Comparison of ENCODE assay signal across 21 cellular contexts in the genomic region with DNA sequence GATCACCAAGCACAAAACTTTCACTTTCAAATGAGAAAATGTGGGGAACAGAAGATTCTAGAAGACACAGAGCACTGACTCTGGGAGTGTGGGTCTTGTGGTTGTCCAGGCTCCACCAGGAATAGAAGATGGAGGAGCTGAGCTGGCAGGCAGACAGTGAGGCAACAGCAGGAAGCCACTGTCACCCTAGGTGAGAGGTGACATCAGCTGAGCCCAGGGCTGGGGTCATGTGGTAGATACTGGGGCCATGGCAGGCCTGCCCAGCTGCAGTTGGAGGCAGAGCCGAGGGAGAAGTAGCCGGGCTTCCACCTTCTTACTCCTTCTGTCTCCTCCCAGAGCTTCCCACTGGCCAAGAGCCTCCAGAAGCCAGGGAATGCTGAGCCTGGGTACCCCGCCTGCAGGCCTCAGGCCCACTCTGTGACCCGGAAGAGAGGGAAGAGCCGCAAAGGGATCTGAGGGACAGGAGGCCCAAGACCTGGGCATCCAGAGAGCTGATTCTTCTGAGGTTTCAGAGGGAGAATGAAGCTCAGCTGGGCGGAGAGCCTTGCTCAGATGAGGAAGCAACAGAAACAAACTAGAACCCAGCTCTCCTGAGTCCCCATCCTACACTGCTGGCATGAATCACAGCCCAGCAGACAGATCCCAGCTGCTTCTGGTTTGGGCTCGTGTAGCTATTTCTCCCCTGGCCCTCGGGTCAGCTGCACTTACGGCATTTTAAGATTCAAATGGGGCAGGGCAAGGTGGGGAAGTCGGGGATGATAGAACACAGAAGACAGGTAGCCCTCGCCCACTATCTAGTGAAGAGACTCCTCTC. TPM values are rescaled to one million over a fixed set of nuclear protein-coding genes. Genes with fewer than 3 reads are reported as not detected.
A peak's percentile ranks its signal among the peaks of the same experiment; 100 is the strongest.
DNase-seq lines count a peak whose midpoint lies in the region; ATAC-seq and TF ChIP-seq lines count a peak whose summit lies in the region.
"Had no signal": no experiment of that assay in that cellular context is flagged by ENCODE, and none has a peak within 500 bp of the region (broad histone marks: within the 10 kb centered on the region; RNA-seq: fewer than 3 reads in every experiment).

No MANE protein-coding gene starts in this region.

- H3K27me3 Mint-ChIP-seq in T-cell, result peaks cover 19 to 20% of the 10 kb centered on the region in 2 donors

- ATAC-seq in lung (ENCODE audit: insufficient read depth, low FRiP score) (peak; percentile 8), T-cell (replicated peaks in 1 of 4) (no peak), GM18873 (IDR thresholded peaks at IDR 0.05; ENCODE audit: low FRiP score, unreplicated experiment) (no peak), GM18520 (IDR thresholded peaks at IDR 0.05; ENCODE audit: unreplicated experiment) (no peak)

- H3K9ac ChIP-seq in stomach smooth muscle (ENCODE audit: low read length in 2 of 2), result no peak overlapping the region
- H3K9ac ChIP-seq: parathyroid adenoma had no signal

- H3K27ac ChIP-seq in coronary artery, result peak overlapping the region; percentile 1 to 72
- no peak overlapping the region for H3K27ac ChIP-seq in lung (ENCODE audit: low read depth in 1 of 2, low read length in 1 of 2)
- peak overlapping the region; percentile 18 for H3K27ac ChIP-seq in stomach smooth muscle (ENCODE audit: low read length)
- H3K27ac ChIP-seq: 22Rv1, parathyroid adenoma, RWPE1 had no signal

- H3K4me3 Mint-ChIP-seq in T-cell, result no peak overlapping the region
- H3K4me3 Mint-ChIP-seq: activated CD4-positive, alpha-beta memory T cell treated with anti-CD3 and anti-CD28 coated beads for 36 hours; activated naive CD4-positive, alpha-beta T cell treated with anti-CD3 and anti-CD28 coated beads, Interleukin-2, amount 50 U/mL, for 24 hours had no signal

- no peak for TF ChIP-seq CTCF in coronary artery (IDR thresholded peaks at IDR 0.05)
- no peak for TF ChIP-seq CTCF in lung (IDR thresholded peaks at IDR 0.05; ENCODE audit: control extremely low read depth, extremely low read depth)

- no peak overlapping the region for H3K27ac Mint-ChIP-seq in T-cell
- H3K27ac Mint-ChIP-seq: activated CD4-positive, alpha-beta memory T cell treated with anti-CD3 and anti-CD28 coated beads for 36 hours; activated naive CD4-positive, alpha-beta T cell treated with anti-CD3 and anti-CD28 coated beads, Interleukin-2, amount 50 U/mL, for 24 hours had no signal

- no peak overlapping the region for H3K4me3 ChIP-seq in coronary artery
- no peak overlapping the region for H3K4me3 ChIP-seq in lung
- H3K4me3 ChIP-seq in stomach smooth muscle (ENCODE audit: low read length in 2 of 2), result no peak overlapping the region
- H3K4me3 ChIP-seq: skin epidermis had no signal

- POLR2A ChIA-PET in T-cell (lab: Charles Lee), result no interaction called here

- CTCF ChIA-PET in T-cell (lab: Charles Lee), result no interaction called here

- H3K36me3 Mint-ChIP-seq in T-cell, result no peaks in the 10 kb centered on the region
- H3K36me3 Mint-ChIP-seq: activated CD4-positive, alpha-beta memory T cell treated with anti-CD3 and anti-CD28 coated beads for 36 hours; activated naive CD4-positive, alpha-beta T cell treated with anti-CD3 and anti-CD28 coated beads, Interleukin-2, amount 50 U/mL, for 24 hours had no signal

- H3K4me1 Mint-ChIP-seq in T-cell, result peaks cover 0 to 2% (median 0%) of the 10 kb centered on the region in 3 donors
- H3K4me1 Mint-ChIP-seq: activated naive CD4-positive, alpha-beta T cell treated with anti-CD3 and anti-CD28 coated beads, Interleukin-2, amount 50 U/mL, for 24 hours had no signal

- H3K4me1 ChIP-seq in lung (ENCODE audit: control insufficient read depth in 2 of 2, insufficient read depth in 2 of 2, low read length in 2 of 2), result peaks cover 0 to 6% of the 10 kb centered on the region in 2 donors
- H3K4me1 ChIP-seq in stomach smooth muscle (ENCODE audit: control insufficient read depth, insufficient read depth, low read length), result peaks cover 22% of the 10 kb centered on the region
- H3K4me1 ChIP-seq: parathyroid adenoma had no signal

- DNase-seq in DMS53 (lab: John Stamatoyannopoulos, UW) (peak; percentile 18), DMS53 treated with DMSO at 0.1 percent for 48 hours (lab: John Stamatoyannopoulos, UW; ENCODE audit: unreplicated experiment) (no peak), coronary artery (ENCODE audit: low spot score) (no peak), lung (ENCODE audit: low spot score) (no peak), T-cell (no peak)
- DNase-seq: activated CD4-positive, alpha-beta memory T cell treated with anti-CD3 and anti-CD28 coated beads for 36 hours; activated T-cell treated with anti-CD3 and anti-CD28 coated beads, Interleukin-2, amount 50 U/mL, for 48 hours; DMS 273 treated with DMSO at 0.1 percent for 48 hours; hippocampal formation; midbrain; NCI-H1930; NCI-H446; stimulated activated CD8-positive, alpha-beta memory T cell treated with anti-CD3 and anti-CD28 coated beads, Interleukin-4, amount 100 ng/mL, for 48 hours had no signal

- no peaks in the 10 kb centered on the region for H3K36me3 ChIP-seq in lung (ENCODE audit: control insufficient read depth in 2 of 2, insufficient read depth in 2 of 2, low read length in 2 of 2)
- no peaks in the 10 kb centered on the region for H3K36me3 ChIP-seq in stomach smooth muscle (ENCODE audit: control insufficient read depth in 2 of 2, insufficient read depth in 2 of 2, low read length in 2 of 2)

- 85% methylated on average over 11 of the region's 11 CpGs for WGBS in lung, 2 donors

- no peaks in the 10 kb centered on the region for H3K27me3 ChIP-seq in lung (ENCODE audit: control insufficient read depth, insufficient read depth)
- H3K27me3 ChIP-seq in stomach smooth muscle (ENCODE audit: control insufficient read depth in 1 of 2, insufficient read depth in 2 of 2, low read length in 2 of 2), result no peaks in the 10 kb centered on the region

- H3K9me3 Mint-ChIP-seq in T-cell, result no peaks in the 10 kb centered on the region
- H3K9me3 Mint-ChIP-seq: activated CD4-positive, alpha-beta memory T cell treated with anti-CD3 and anti-CD28 coated beads for 36 hours; activated naive CD4-positive, alpha-beta T cell treated with anti-CD3 and anti-CD28 coated beads, Interleukin-2, amount 50 U/mL, for 24 hours had no signal

- H3K9me3 ChIP-seq in lung (ENCODE audit: control insufficient read depth in 2 of 2, insufficient read depth in 1 of 2, low read length in 1 of 2) (no peaks in the 10 kb centered on the region), stomach smooth muscle (ENCODE audit: control insufficient read depth in 2 of 2, low read length in 2 of 2) (no peaks in the 10 kb centered on the region)

RNA-seq across cellular contexts. Expression of a gene that starts 39.8 kb away (rescaled TPM):
- total RNA-seq in lung, result 10 to 100 TPM; 19.2 to 30.9 TPM
- 10 to 100 TPM in 1 of 2 donors, 1 to 10 TPM in 1; 7.4 to 14.8 TPM for polyA plus RNA-seq in lung
- total RNA-seq in T-cell, result under 1 TPM in 4 of 5 donors, not detected in 1; 0.10 to 0.38 (median 0.27) TPM

Comparison
In these comparisons a context has a peak if more than half of its experiments do, and no peak if none do; other contexts are left out.
1. H3K27ac ChIP-seq: peak in coronary artery (2 of 2) and stomach smooth muscle (single experiment); none in lung (0 of 2).
2. RNA of a gene that starts 39.8 kb away (total RNA-seq): 19.2 to 30.9 TPM in lung; 0.10 to 0.38 TPM in T-cell; every median in the first group is over 10 times any median in the second.